In the genomic region with DNA sequence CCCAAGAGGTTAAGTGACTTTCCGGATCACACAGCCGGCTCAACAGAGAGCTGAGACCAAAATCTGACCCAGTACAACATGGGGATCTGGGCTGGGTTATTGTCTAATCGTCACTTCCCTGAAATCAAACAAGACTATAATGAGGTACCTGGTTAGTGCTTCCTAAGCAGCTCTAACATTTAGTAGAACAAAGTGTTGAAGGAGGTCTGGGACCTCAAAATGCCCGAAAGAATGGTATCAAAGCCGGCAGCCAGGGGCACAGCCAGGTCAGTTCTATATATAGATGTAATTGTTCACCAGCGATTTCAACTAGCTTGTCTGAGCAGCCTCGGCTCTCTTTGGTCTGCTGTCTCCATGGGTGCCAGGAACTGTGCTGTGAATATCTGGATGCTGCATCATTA, we compare ENCODE assay signal across 21 cellular contexts.
A peak's percentile ranks its signal among the peaks of the same experiment; 100 is the strongest.
DNase-seq lines count a peak whose midpoint lies in the region; ATAC-seq and TF ChIP-seq lines count a peak whose summit lies in the region.
"Had no signal": no experiment of that assay in that cellular context is flagged by ENCODE, and none has a peak within 500 bp of the region (broad histone marks: within the 10 kb centered on the region; RNA-seq: fewer than 3 reads in every experiment).

No MANE protein-coding gene starts in this region.

- TF ChIP-seq CTCF in adrenal gland (IDR thresholded peaks at IDR 0.05) (no peak), endodermal cell (conservative IDR thresholded peaks at IDR 0.05) (no peak), psoas muscle (IDR thresholded peaks at IDR 0.05) (no peak), thyroid gland (IDR thresholded peaks at IDR 0.05) (no peak)

- H3K27me3 ChIP-seq in adrenal gland (no peaks in the 10 kb centered on the region), endodermal cell (ENCODE audit: control insufficient read depth, insufficient read depth, low read length, poor library complexity, severe bottlenecking) (no peaks in the 10 kb centered on the region), psoas muscle (ENCODE audit: insufficient read depth in 3 of 3, low read length in 2 of 3) (no peaks in the 10 kb centered on the region), thyroid gland (no peaks in the 10 kb centered on the region)

- H3K4me1 Mint-ChIP-seq in endodermal cell: no peaks in the 10 kb centered on the region
- H3K4me1 Mint-ChIP-seq: GM23338 had no signal

- H3K27ac ChIP-seq in adrenal gland (peak overlapping the region in 4 of 5 donors; percentile 8 to 82 (median 58)), endodermal cell (ENCODE audit: low read depth, low read length) (no peak overlapping the region), psoas muscle (peak overlapping the region; percentile 69), thyroid gland (no peak overlapping the region)
- H3K27ac ChIP-seq: HL-60, RWPE1 had no signal

- peaks cover 2% of the 10 kb centered on the region for H3K27me3 Mint-ChIP-seq in endodermal cell (ENCODE audit: insufficient read depth)

- no peak overlapping the region for H3K4me3 ChIP-seq in adrenal gland
- H3K4me3 ChIP-seq in endodermal cell (ENCODE audit: low read length): no peak overlapping the region
- H3K4me3 ChIP-seq in psoas muscle: no peak overlapping the region
- H3K4me3 ChIP-seq in thyroid gland (replicated peaks in 1 of 3): no peak overlapping the region
- H3K4me3 ChIP-seq: GM23338 had no signal

- intact Hi-C loops in adrenal gland (cut with DNase I) (no loop called here), left ventricle myocardium superior (cut with micrococcal nuclease) (no loop called here), psoas muscle (cut with DNase I) (no loop called here), thyroid gland (cut with DNase I) (no loop called here)

- 50 to 63% (median 54%) methylated on average over 7 of the region's 7 CpGs for WGBS in adrenal gland, 4 donors
- 87 to 91% methylated on average over 5 to 7 of the region's 7 CpGs for WGBS in endodermal cell (ENCODE audit: insufficient coverage in 1 of 2, insufficient read length in 1 of 2), 2 experiments
- 25 to 28% (median 26%) methylated on average over 7 of the region's 7 CpGs for WGBS in psoas muscle, 3 donors
- WGBS in thyroid gland, 2 donors: 63 to 65% methylated on average over 7 of the region's 7 CpGs

- peak in 1 of 7 donors; percentile 54 for DNase-seq in adrenal gland
- DNase-seq in endodermal cell: peak; percentile 35
- DNase-seq in left ventricle myocardium superior: no peak
- no peak for DNase-seq in psoas muscle
- DNase-seq in C1 segment of cervical spinal cord (lab: John Stamatoyannopoulos, UW): no peak
- DNase-seq in thyroid gland: no peak
- DNase-seq in amygdala (lab: John Stamatoyannopoulos, UW): no peak
- no peak for DNase-seq in nucleus accumbens (lab: John Stamatoyannopoulos, UW)
- DNase-seq: ACHN; CD4-positive, alpha-beta T cell; DMS79 treated with DMSO at 0.1 percent for 48 hours; KG1; NCI-H1092; NCI-H1694; NCI-H2107; NCI-H345; NCI-H526 treated with DMSO at 0.1 percent for 48 hours; OCI-M1 had no signal

- H3K4me1 ChIP-seq in adrenal gland (replicated peaks in 1 of 2) (no peaks in the 10 kb centered on the region), endodermal cell (ENCODE audit: control insufficient read depth, insufficient read depth, low read length) (no peaks in the 10 kb centered on the region), psoas muscle (peaks cover 17% of the 10 kb centered on the region), thyroid gland (no peaks in the 10 kb centered on the region)

- H3K9ac ChIP-seq in endodermal cell (ENCODE audit: extremely low read depth, low read length, poor library complexity, severe bottlenecking): no peak overlapping the region

- no peak overlapping the region for H3K4me3 Mint-ChIP-seq in endodermal cell
- H3K4me3 Mint-ChIP-seq: CD4-positive, alpha-beta T cell; GM23338 had no signal

- H3K9me3 Mint-ChIP-seq in endodermal cell: peaks cover 31% of the 10 kb centered on the region

- H3K27ac Mint-ChIP-seq in endodermal cell: no peak overlapping the region
- H3K27ac Mint-ChIP-seq: CD4-positive, alpha-beta T cell; GM23338 had no signal

- no peaks in the 10 kb centered on the region for H3K36me3 Mint-ChIP-seq in endodermal cell (ENCODE audit: low read depth)

- no peak for TF ChIP-seq POLR2A in adrenal gland (IDR thresholded peaks at IDR 0.05)
- TF ChIP-seq POLR2A in thyroid gland (IDR thresholded peaks at IDR 0.05): no peak

- H3K9me3 ChIP-seq in adrenal gland (replicated peaks in 1 of 3): peaks cover 0 to 16% (median 0%) of the 10 kb centered on the region in 3 donors
- peaks cover 29% of the 10 kb centered on the region for H3K9me3 ChIP-seq in endodermal cell (ENCODE audit: control insufficient read depth, low read length)
- H3K9me3 ChIP-seq in psoas muscle: peaks cover 11% of the 10 kb centered on the region
- H3K9me3 ChIP-seq in thyroid gland: no peaks in the 10 kb centered on the region

- H3K36me3 ChIP-seq in adrenal gland (replicated peaks in 1 of 2) (no peaks in the 10 kb centered on the region), endodermal cell (ENCODE audit: control insufficient read depth, insufficient read depth, low read length) (no peaks in the 10 kb centered on the region), psoas muscle (ENCODE audit: insufficient read depth in 1 of 2, low read depth in 1 of 2) (no peaks in the 10 kb centered on the region), thyroid gland (no peaks in the 10 kb centered on the region)

- ATAC-seq in left ventricle myocardium superior: peak; percentile 72
- ATAC-seq in psoas muscle: peak; percentile 91 to 95 (median 94)
- ATAC-seq: GM23338 had no signal

Comparison
In these comparisons a context has a peak if more than half of its experiments do, and no peak if none do; other contexts are left out.
1. H3K27ac ChIP-seq: peak in adrenal gland (4 of 5) and psoas muscle (single experiment); none in endodermal cell (single experiment) and thyroid gland (0 of 3).